Comparison of ENCODE assay signal across 23 cellular contexts in genomic region chr20:53294804-53295203, GRCh38.
"Had no signal": no experiment of that assay in that cellular context is flagged by ENCODE, and none has a peak within 500 bp of the region (broad histone marks: within the 10 kb centered on the region; RNA-seq: fewer than 3 reads in every experiment).

No MANE protein-coding gene starts in this region.

- H3K4me3 ChIP-seq: coronary artery, esophagus muscularis mucosa, heart left ventricle, skin epidermis, suprapubic skin, tibial nerve had no signal

- H3K27ac ChIP-seq: coronary artery, esophagus muscularis mucosa, heart left ventricle, parathyroid adenoma, skin epidermis, suprapubic skin, tibial nerve had no signal

- H3K27me3 ChIP-seq: suprapubic skin, tibial nerve had no signal

- H3K4me1 ChIP-seq: parathyroid adenoma, tibial nerve had no signal

- DNase-seq: activated CD4-positive, alpha-beta T cell treated with anti-CD3 and anti-CD28 coated beads, Interleukin-2, amount 10 ng/mL, durations not matched to agents 24 days and 14 days; activated CD8-positive, alpha-beta memory T cell treated with anti-CD3 and anti-CD28 coated beads, Interleukin-2, amount 10 ng/mL, durations not matched to agents 7 days and 5 days; activated CD8-positive, alpha-beta T cell treated with anti-CD3 and anti-CD28 coated beads for 36 hours; activated effector memory CD4-positive, alpha-beta T cell treated with anti-CD3 and anti-CD28 coated beads, Interleukin-2, amount 50 U/mL, for 16 hours; activated naive CD4-positive, alpha-beta T cell treated with anti-CD3 and anti-CD28 coated beads, Interleukin-2, amount 10 ng/mL, durations not matched to agents 7 days and 5 days; activated naive CD8-positive, alpha-beta T cell treated with anti-CD3 and anti-CD28 coated beads, Interleukin-2, amount 50 U/mL, for 24 hours; activated T-cell treated with anti-CD3 and anti-CD28 coated beads for 4 hours; aorta; cerebellar nuclear complex; heart left ventricle; nucleus accumbens; right cardiac atrium; stimulated activated CD4-positive, alpha-beta T cell treated with anti-CD3 and anti-CD28 coated beads, Interleukin-2, amount 100 ng/mL, for 24 hours; stimulated activated naive CD8-positive, alpha-beta T cell treated with anti-CD3 and anti-CD28 coated beads, Interleukin-15, amount 100 ng/mL, for 72 hours; T-helper 17 cell had no signal

- H3K36me3 ChIP-seq: esophagus muscularis mucosa, heart left ventricle, suprapubic skin, tibial nerve had no signal

- ATAC-seq: activated CD8-positive, alpha-beta memory T cell treated with anti-CD3 and anti-CD28 coated beads, Interleukin-2, amount 10 ng/mL, durations not matched to agents 7 days and 5 days; activated CD8-positive, alpha-beta T cell treated with anti-CD3 and anti-CD28 coated beads for 36 hours; activated naive CD8-positive, alpha-beta T cell treated with anti-CD3 and anti-CD28 coated beads, Interleukin-2, amount 50 U/mL, for 24 hours; heart left ventricle; natural killer cell treated with Interleukin-12 subunit alpha and Interleukin-12 subunit beta and Interleukin-15 and Interleukin-18, amount 100 ng/mL, for 72 hours; right cardiac atrium; stimulated activated effector memory CD8-positive, alpha-beta T cell treated with anti-CD3 and anti-CD28 coated beads, Interleukin-12 subunit alpha, Interleukin-12 subunit beta, amount 100 ng/mL, for 72 hours; stimulated activated naive CD8-positive, alpha-beta T cell treated with anti-CD3 and anti-CD28 coated beads, Interleukin-15, amount 100 ng/mL, for 72 hours; T-helper 17 cell had no signal

- H3K9me3 ChIP-seq: esophagus muscularis mucosa, heart left ventricle, suprapubic skin, tibial nerve had no signal
